ENCODE assay signal across 22 cellular contexts in genomic region chr1:85417876-85418275, GRCh38. TPM values are rescaled to one million over a fixed set of nuclear protein-coding genes. Genes with fewer than 3 reads are reported as not detected.
"Had no signal": no experiment of that assay in that cellular context is flagged by ENCODE, and none has a peak within 500 bp of the region (broad histone marks: within the 10 kb centered on the region; RNA-seq: fewer than 3 reads in every experiment).

No MANE protein-coding gene starts in this region.

- H3K4me1 ChIP-seq: right atrium auricular region, stomach had no signal

- H3K36me3 ChIP-seq: heart right ventricle, neutrophil, right atrium auricular region, sigmoid colon, stomach, thoracic aorta had no signal

- H3K27ac Mint-ChIP-seq: dendritic cell treated with granulocyte-macrophage colony-stimulating factor and Interleukin-4, amounts not matched to agents 40 ng/mL and 50 ng/mL, for 4 days; endodermal cell; naive thymus-derived CD4-positive, alpha-beta T cell; nephron progenitor cell had no signal

- H3K36me3 Mint-ChIP-seq: naive thymus-derived CD4-positive, alpha-beta T cell had no signal

- ATAC-seq: heart right ventricle; naive thymus-derived CD4-positive, alpha-beta T cell had no signal

- H3K4me3 Mint-ChIP-seq: dendritic cell treated with granulocyte-macrophage colony-stimulating factor and Interleukin-4, amounts not matched to agents 40 ng/mL and 50 ng/mL, for 4 days; endodermal cell; naive thymus-derived CD4-positive, alpha-beta T cell; nephron progenitor cell had no signal

- H3K27ac ChIP-seq: heart right ventricle, neutrophil, right atrium auricular region, sigmoid colon, skin epidermis, stomach had no signal

- H3K27me3 ChIP-seq: heart right ventricle, neutrophil, right atrium auricular region, sigmoid colon, stomach had no signal

- FAIRE-seq: colon, frontal cortex, islet of Langerhans had no signal

- H3K9me3 ChIP-seq: neutrophil had no signal

- DNase-seq: effector CD4-positive, alpha-beta T cell; endodermal cell; heart right ventricle; hypothalamus; kidney glomerular epithelial cell; mammary epithelial cell; naive thymus-derived CD4-positive, alpha-beta T cell; nephron progenitor cell; posterior cingulate gyrus; sigmoid colon; stimulated activated CD4-positive, alpha-beta T cell treated with anti-CD3 and anti-CD28 coated beads, Interleukin-12 subunit alpha, Interleukin-12 subunit beta, amount 100 ng/mL, for 4 hours; stimulated activated naive CD4-positive, alpha-beta T cell; stomach; trophoblast cell had no signal

- H3K4me1 Mint-ChIP-seq: endodermal cell, nephron progenitor cell had no signal

- H3K4me3 ChIP-seq: heart right ventricle, right atrium auricular region, sigmoid colon, skin epidermis, stomach, thoracic aorta had no signal

- H3K27me3 Mint-ChIP-seq: dendritic cell treated with granulocyte-macrophage colony-stimulating factor and Interleukin-4, amounts not matched to agents 40 ng/mL and 50 ng/mL, for 4 days had no signal

RNA-seq across cellular contexts. Expression of gene DDAH1, which starts 47.1 kb away (rescaled TPM):
- polyA plus RNA-seq: naive thymus-derived CD4-positive, alpha-beta T cell had no signal
